In genomic region chr1:48236716-48237470, GRCh38 we compare ENCODE assay signal across 8 cellular contexts. TPM values are rescaled to one million over a fixed set of nuclear protein-coding genes. Genes with fewer than 3 reads are reported as not detected.
DNase-seq lines count a peak whose midpoint lies in the region; ATAC-seq, FAIRE-seq and TF ChIP-seq lines count a peak whose summit lies in the region.

No MANE protein-coding gene starts in this region.

- POLR2A ChIA-PET in CD8-positive, alpha-beta T cell (lab: Charles Lee) = no interaction called here

- CTCF ChIA-PET in CD8-positive, alpha-beta T cell (lab: Charles Lee) = interaction anchor here (0.6 to 7.1 kb wide), 15 partner anchors 8 to 239 kb away, joined by 3 to 65 read pairs (median 3); partner anchors contain the start of gene TRABD2B

- no peak for FAIRE-seq in HTR-8/SVneo (lab: Jason Lieb, UNC)

- no peaks in the 10 kb centered on the region for H3K36me3 Mint-ChIP-seq in CD8-positive, alpha-beta T cell

- no peak overlapping the region for H3K4me3 ChIP-seq in CD8-positive, alpha-beta T cell (ENCODE audit: low read depth, low read length)

- no peaks in the 10 kb centered on the region for H3K4me1 Mint-ChIP-seq in CD8-positive, alpha-beta T cell (ENCODE audit: low read depth)

- H3K27ac Mint-ChIP-seq in CD8-positive, alpha-beta T cell = no peak overlapping the region

- H3K27ac ChIP-seq in CD8-positive, alpha-beta T cell (ENCODE audit: low read depth, low read length) = no peak overlapping the region

- ATAC-seq in CD8-positive, alpha-beta T cell = peak; percentile 34
- peak; percentile 71 for ATAC-seq in GM18870 (IDR thresholded peaks at IDR 0.05; ENCODE audit: unreplicated experiment)
- ATAC-seq in HG02642 (IDR thresholded peaks at IDR 0.05; ENCODE audit: poor library complexity, unreplicated experiment) = no peak

- no peaks in the 10 kb centered on the region for H3K4me1 ChIP-seq in CD8-positive, alpha-beta T cell (ENCODE audit: insufficient read depth, low read length)

- no peaks in the 10 kb centered on the region for H3K9me3 ChIP-seq in CD8-positive, alpha-beta T cell (ENCODE audit: low read length)

- DNase-seq in CD8-positive, alpha-beta T cell = no peak
- DNase-seq in HTR-8/SVneo (ENCODE audit: insufficient read length, low spot score) (peak; percentile 13), SKM-1 (lab: John Stamatoyannopoulos, UW; ENCODE audit: unreplicated experiment) (peak; percentile 23), germinal center (ENCODE audit: low spot score) (peak; percentile 57), putamen (ENCODE audit: low spot score) (peak; percentile 8), HCEC 1CT (no peak)

- intact Hi-C loops in CD8-positive, alpha-beta T cell (cut with DNase I, micrococcal nuclease) = loop anchor here (1.0 to 5.0 kb wide), 4 partner anchors 127 to 240 kb away; partner anchors contain the start of gene TRABD2B (in 1 of the 2)

- no peak overlapping the region for H3K4me3 Mint-ChIP-seq in CD8-positive, alpha-beta T cell

- H3K27me3 Mint-ChIP-seq in CD8-positive, alpha-beta T cell (ENCODE audit: low read depth) = no peaks in the 10 kb centered on the region

- H3K36me3 ChIP-seq in CD8-positive, alpha-beta T cell (ENCODE audit: insufficient read depth, low read length) = no peaks in the 10 kb centered on the region

- no peaks in the 10 kb centered on the region for H3K9me3 Mint-ChIP-seq in CD8-positive, alpha-beta T cell

- no peaks in the 10 kb centered on the region for H3K27me3 ChIP-seq in CD8-positive, alpha-beta T cell (ENCODE audit: insufficient read depth, low read length)

- TF ChIP-seq CTCF in CD8-positive, alpha-beta T cell (IDR thresholded peaks at IDR 0.05) = peak; percentile 79

RNA-seq across cellular contexts. Expression of gene SLC5A9, which starts 14.4 kb away (rescaled TPM):
- total RNA-seq in CD8-positive, alpha-beta T cell = not detected

Comparison
In these comparisons a context has a peak if more than half of its experiments do, and no peak if none do; other contexts are left out.
1. DNase-seq: peak in HTR-8/SVneo (single experiment), SKM-1 (single experiment), germinal center (single experiment) and putamen (single experiment); none in CD8-positive, alpha-beta T cell (0 of 7) and HCEC 1CT (single experiment).